Comparison of ENCODE assay signal across 34 cellular contexts in the genomic region with DNA sequence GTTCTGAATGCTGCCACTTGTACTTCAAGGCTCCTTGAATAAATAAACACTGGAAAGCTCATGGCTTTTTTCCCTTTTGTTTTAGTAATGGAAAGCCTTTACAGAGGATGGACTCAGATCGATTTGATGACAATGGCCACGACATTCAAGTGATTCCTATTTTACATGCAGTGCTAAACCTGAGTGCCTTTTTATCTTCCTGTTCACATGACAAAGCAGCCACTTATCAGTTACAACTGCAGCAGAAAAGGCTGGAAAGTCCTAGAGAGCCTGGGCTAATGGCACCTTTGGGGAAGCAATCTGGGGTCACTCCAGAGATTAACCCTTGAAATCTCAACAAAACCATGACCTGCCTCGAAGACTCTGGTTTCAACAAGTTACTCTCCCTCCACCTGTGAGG.
A peak's percentile ranks its signal among the peaks of the same experiment; 100 is the strongest.
DNase-seq lines count a peak whose midpoint lies in the region; ATAC-seq lines count a peak whose summit lies in the region.
"Had no signal": no experiment of that assay in that cellular context is flagged by ENCODE, and none has a peak within 500 bp of the region (broad histone marks: within the 10 kb centered on the region; RNA-seq: fewer than 3 reads in every experiment).

No MANE protein-coding gene starts in this region.

- no peak overlapping the region for H2BK15ac ChIP-seq in mesendoderm (replicated peaks; ENCODE audit: low read depth)

- H4K5ac ChIP-seq in mesendoderm (ENCODE audit: low read length): no peak overlapping the region

- H3K4me3 ChIP-seq in mesendoderm (ENCODE audit: low read length) (no peak overlapping the region), aorta (ENCODE audit: low read length in 2 of 2) (no peak overlapping the region)
- H3K4me3 ChIP-seq: breast epithelium, dorsolateral prefrontal cortex, esophagus squamous epithelium, neural progenitor cell, right atrium auricular region, smooth muscle cell, upper lobe of right lung had no signal

- H3K36me3 ChIP-seq in mesendoderm (ENCODE audit: control insufficient read depth, insufficient read depth, low read length): no peaks in the 10 kb centered on the region
- H3K36me3 ChIP-seq in aorta (ENCODE audit: control insufficient read depth in 1 of 2, insufficient read depth in 2 of 2, low read length in 1 of 2): no peaks in the 10 kb centered on the region
- H3K36me3 ChIP-seq: breast epithelium, esophagus squamous epithelium, neural progenitor cell, right atrium auricular region, upper lobe of right lung had no signal

- DNase-seq in NCI-H2227 (lab: John Stamatoyannopoulos, UW; ENCODE audit: unreplicated experiment) (peak; percentile 32), NCI-H2227 treated with DMSO at 0.1 percent for 48 hours (lab: John Stamatoyannopoulos, UW) (no peak), NCI-H146 (lab: John Stamatoyannopoulos, UW) (peak; percentile 79), NCI-H345 (lab: John Stamatoyannopoulos, UW) (peak; percentile 95), mesendoderm (peak; percentile 47), aorta (no peak)
- no peak for DNase-seq in activated naive CD4-positive, alpha-beta T cell treated with anti-CD3 and anti-CD28 coated beads, Interleukin-2, amount 50 U/mL, for 16 hours
- DNase-seq: 8988T; activated CD4-positive, alpha-beta T cell treated with anti-CD3 and anti-CD28 coated beads for 48 hours; activated effector memory CD4-positive, alpha-beta T cell treated with Interleukin-2 at 50 U/mL for 16 hours; activated T-cell treated with anti-CD3 and anti-CD28 coated beads for 4 hours; COR-L47; DND-41; dorsolateral prefrontal cortex; esophagus squamous epithelium; foreskin keratinocyte; GF-D8; head of caudate nucleus; kidney; NCI-H1048; NCI-H524; posterior cingulate gyrus; Right ventricle myocardium superior; stimulated activated naive CD4-positive, alpha-beta T cell; T-helper 2 cell; upper lobe of right lung had no signal

- H3K4ac ChIP-seq in mesendoderm (ENCODE audit: low read depth, low read length): no peak overlapping the region

- no peaks in the 10 kb centered on the region for H3K27me3 ChIP-seq in mesendoderm (ENCODE audit: insufficient read depth, low read length, poor library complexity)
- no peaks in the 10 kb centered on the region for H3K27me3 ChIP-seq in aorta (ENCODE audit: control insufficient read depth in 1 of 2, insufficient read depth in 2 of 2, low read length in 1 of 2)
- H3K27me3 ChIP-seq: breast epithelium, dorsolateral prefrontal cortex, esophagus squamous epithelium, foreskin keratinocyte, neural progenitor cell, right atrium auricular region, upper lobe of right lung had no signal

- no peaks in the 10 kb centered on the region for H3K79me1 ChIP-seq in mesendoderm (ENCODE audit: low read length)

- no peak overlapping the region for H2AK5ac ChIP-seq in mesendoderm (ENCODE audit: low read length)

- H3K4me1 ChIP-seq in mesendoderm (ENCODE audit: control insufficient read depth, low read depth, low read length) (no peaks in the 10 kb centered on the region), aorta (ENCODE audit: control insufficient read depth in 1 of 2, insufficient read depth in 2 of 2, low read length in 2 of 2) (no peaks in the 10 kb centered on the region)
- H3K4me1 ChIP-seq: breast epithelium, esophagus squamous epithelium, foreskin keratinocyte, neural progenitor cell, right atrium auricular region, upper lobe of right lung had no signal

- H3K79me2 ChIP-seq in mesendoderm (ENCODE audit: control insufficient read depth, insufficient read depth, low read length): no peaks in the 10 kb centered on the region

- H3K9ac ChIP-seq in mesendoderm (ENCODE audit: low read length): no peak overlapping the region
- H3K9ac ChIP-seq: neural progenitor cell had no signal

- no peaks in the 10 kb centered on the region for H3K9me3 ChIP-seq in aorta (ENCODE audit: control insufficient read depth, low read length)
- H3K9me3 ChIP-seq: breast epithelium, esophagus squamous epithelium, right atrium auricular region, upper lobe of right lung had no signal

- no peak overlapping the region for H3K27ac ChIP-seq in mesendoderm (ENCODE audit: low read depth, low read length)
- no peak overlapping the region for H3K27ac ChIP-seq in aorta (ENCODE audit: low read depth in 1 of 2, low read length in 2 of 2)
- H3K27ac ChIP-seq: breast epithelium, C4-2B, dorsolateral prefrontal cortex, esophagus squamous epithelium, foreskin keratinocyte, neural progenitor cell, right atrium auricular region, upper lobe of right lung, VCaP had no signal

- H4K8ac ChIP-seq in mesendoderm (ENCODE audit: low read depth, low read length): no peak overlapping the region

- H2BK120ac ChIP-seq in mesendoderm (ENCODE audit: low read depth, low read length): no peak overlapping the region

- no peak overlapping the region for H3K18ac ChIP-seq in mesendoderm (ENCODE audit: low read length)

- no peak overlapping the region for H3K56ac ChIP-seq in mesendoderm (ENCODE audit: low read length)

- no peak overlapping the region for H2BK5ac ChIP-seq in mesendoderm (ENCODE audit: low read length)

- no peak overlapping the region for H3K23ac ChIP-seq in mesendoderm (ENCODE audit: low read length)

- no CpG with 5 or more reads among the region's 3 CpGs for WGBS in mesendoderm (ENCODE audit: extremely low coverage, insufficient coverage, low lambda C conversion rate)
- 9 to 11% methylated on average over 3 of the region's 3 CpGs for WGBS in aorta, 2 donors

- H3K4me2 ChIP-seq in mesendoderm (ENCODE audit: low read length): no peak overlapping the region
- H3K4me2 ChIP-seq: neural progenitor cell, smooth muscle cell had no signal

- intact Hi-C loops in aorta (cut with DNase I): no loop called here

- ATAC-seq in aorta (ENCODE audit: low FRiP score) (no peak), GM21447 (IDR thresholded peaks at IDR 0.05; ENCODE audit: unreplicated experiment) (no peak)
- ATAC-seq: foreskin keratinocyte, Panc1, upper lobe of right lung had no signal

Comparison
In these comparisons a context has a peak if more than half of its experiments do, and no peak if none do; other contexts are left out.
1. DNase-seq: peak in NCI-H2227 (single experiment), NCI-H146 (single experiment), NCI-H345 (single experiment) and mesendoderm (single experiment); none in NCI-H2227 treated with DMSO at 0.1 percent for 48 hours (single experiment), activated naive CD4-positive, alpha-beta T cell treated with anti-CD3 and anti-CD28 coated beads, Interleukin-2, amount 50 U/mL, for 16 hours (single experiment) and aorta (0 of 2).